Comparison of ENCODE assay signal across 20 cellular contexts in genomic region chr1:87167855-87168630, GRCh38.
DNase-seq lines count a peak whose midpoint lies in the region; FAIRE-seq lines count a peak whose summit lies in the region.
"Had no signal": no experiment of that assay in that cellular context is flagged by ENCODE, and none has a peak within 500 bp of the region (broad histone marks: within the 10 kb centered on the region; RNA-seq: fewer than 3 reads in every experiment).

No MANE protein-coding gene starts in this region.

- H4K8ac ChIP-seq in trophoblast cell (ENCODE audit: low read depth, low read length) = no peak overlapping the region

- H3K18ac ChIP-seq in trophoblast cell (ENCODE audit: low read length) = no peak overlapping the region

- H3K27ac ChIP-seq in cingulate gyrus (ENCODE audit: low read depth, low read length) = peak overlapping the region; percentile 26
- no peak overlapping the region for H3K27ac ChIP-seq in trophoblast cell (ENCODE audit: low read depth, low read length)
- H3K27ac ChIP-seq in small intestine (ENCODE audit: low read depth in 1 of 2, low read length in 1 of 2) = no peak overlapping the region
- H3K27ac ChIP-seq: sigmoid colon, tibial artery had no signal

- no peak overlapping the region for H3K4me3 ChIP-seq in trophoblast cell (ENCODE audit: low read depth, low read length)
- H3K4me3 ChIP-seq in small intestine (ENCODE audit: low read depth in 1 of 2, low read length in 2 of 2) = no peak overlapping the region
- no peak overlapping the region for H3K4me3 ChIP-seq in HAP-1
- H3K4me3 ChIP-seq: breast epithelium, sigmoid colon, tibial artery had no signal

- in situ Hi-C loops in HAP-1 (cut with MboI; ENCODE audit: low sequenced_read_pairs) = no loop called here

- no peak overlapping the region for H3K9ac ChIP-seq in trophoblast cell (ENCODE audit: low read length)

- no peak overlapping the region for H2AFZ ChIP-seq in trophoblast cell (ENCODE audit: insufficient read depth, low read length, poor library complexity)

- H4K12ac ChIP-seq in trophoblast cell (ENCODE audit: low read depth, low read length) = no peak overlapping the region

- no peak overlapping the region for H2AK5ac ChIP-seq in trophoblast cell (ENCODE audit: low read length)

- DNase-seq in DMS 273 (lab: John Stamatoyannopoulos, UW; ENCODE audit: unreplicated experiment) (peak; percentile 6), DMS 273 treated with DMSO at 0.1 percent for 48 hours (lab: John Stamatoyannopoulos, UW) (no peak), NCI-H524 treated with DMSO at 0.1 percent for 48 hours (lab: John Stamatoyannopoulos, UW) (peak; percentile 66), trophoblast cell (no peak), posterior vena cava (ENCODE audit: low spot score) (no peak), small intestine (no peak), HAP-1 (ENCODE audit: low spot score in 2 of 2) (no peak)
- DNase-seq: 8988T; activated CD8-positive, alpha-beta memory T cell treated with anti-CD3 and anti-CD28 coated beads, Interleukin-2, amount 50 U/mL, for 48 hours; activated naive CD4-positive, alpha-beta T cell treated with anti-CD3 and anti-CD28 coated beads, Interleukin-2, amount 50 U/mL, for 16 hours; CD4-positive, alpha-beta T cell; GDM1; HCEC 1CT; NCI-H187 treated with DMSO at 0.1 percent for 48 hours; NCI-H526 treated with DMSO at 0.1 percent for 48 hours; sigmoid colon; stimulated activated CD4-positive, alpha-beta T cell treated with anti-CD3 and anti-CD28 coated beads, Interleukin-2, amount 100 ng/mL, for 48 hours; tibial artery had no signal

- WGBS in trophoblast cell (ENCODE audit: extremely low coverage, insufficient coverage, insufficient read length) = no CpG with 5 or more reads among the region's 8 CpGs
- WGBS in small intestine, 3 donors = 55 to 68% (median 62%) methylated on average over 8 of the region's 8 CpGs

- H3K9me3 ChIP-seq in trophoblast cell (ENCODE audit: insufficient read depth, low read depth, low read length) (peaks cover 1% of the 10 kb centered on the region), small intestine (ENCODE audit: control insufficient read depth, low read depth) (no peaks in the 10 kb centered on the region), HAP-1 (no peaks in the 10 kb centered on the region)
- H3K9me3 ChIP-seq: breast epithelium, sigmoid colon, tibial artery had no signal

- no peaks in the 10 kb centered on the region for H3K36me3 ChIP-seq in trophoblast cell (ENCODE audit: control insufficient read depth in 1 of 2, insufficient read depth in 2 of 2, low read length in 2 of 2)
- no peaks in the 10 kb centered on the region for H3K36me3 ChIP-seq in small intestine (ENCODE audit: control insufficient read depth in 2 of 2, insufficient read depth in 2 of 2, low read length in 2 of 2)
- no peaks in the 10 kb centered on the region for H3K36me3 ChIP-seq in HAP-1 (replicated peaks)
- H3K36me3 ChIP-seq: breast epithelium, sigmoid colon, tibial artery had no signal

- H3K14ac ChIP-seq in trophoblast cell (ENCODE audit: low read length) = peak overlapping the region; percentile 66

- H2BK120ac ChIP-seq in trophoblast cell (ENCODE audit: insufficient read depth, low read length, poor library complexity) = no peak overlapping the region

- no peak overlapping the region for H3K4ac ChIP-seq in trophoblast cell (ENCODE audit: low read depth, low read length)

- H2BK12ac ChIP-seq in trophoblast cell (ENCODE audit: low read length) = peak overlapping the region; percentile 70

- no peak overlapping the region for H3K23ac ChIP-seq in trophoblast cell (ENCODE audit: low read length)

- H3K79me1 ChIP-seq in trophoblast cell (ENCODE audit: low read length) = peaks cover 3% of the 10 kb centered on the region

- FAIRE-seq in small intestine (lab: Jason Lieb, UNC) = no peak

- no peak overlapping the region for H3K4me2 ChIP-seq in trophoblast cell (ENCODE audit: low read length)

- intact Hi-C loops in posterior vena cava (cut with DNase I) = no loop called here

- H3K4me1 ChIP-seq in trophoblast cell (ENCODE audit: control insufficient read depth in 1 of 2, insufficient read depth in 2 of 2, low read length in 2 of 2) (peaks cover 6 to 7% of the 10 kb centered on the region in 2 experiments), small intestine (ENCODE audit: control insufficient read depth in 2 of 2, insufficient read depth in 1 of 2, low read depth in 1 of 2, low read length in 1 of 2) (no peaks in the 10 kb centered on the region), HAP-1 (no peaks in the 10 kb centered on the region; the same call in 1 of the 2 replicates)
- H3K4me1 ChIP-seq: breast epithelium had no signal

- H2BK5ac ChIP-seq in trophoblast cell (ENCODE audit: low read depth, low read length, poor library complexity) = no peak overlapping the region

- H3K27me3 ChIP-seq in trophoblast cell (ENCODE audit: insufficient read depth, low read length) (no peaks in the 10 kb centered on the region), small intestine (ENCODE audit: control insufficient read depth in 2 of 2, insufficient read depth in 2 of 2, low read length in 2 of 2) (no peaks in the 10 kb centered on the region), HAP-1 (ENCODE audit: low read depth) (no peaks in the 10 kb centered on the region; the same call in 1 of the 2 replicates)
- H3K27me3 ChIP-seq: breast epithelium, sigmoid colon, tibial artery had no signal

- peak overlapping the region; percentile 18 for H4K91ac ChIP-seq in trophoblast cell (ENCODE audit: low read depth, low read length)

- H3K79me2 ChIP-seq in trophoblast cell (ENCODE audit: control insufficient read depth, insufficient read depth, low read length, poor library complexity) = no peaks in the 10 kb centered on the region

Comparison
In these comparisons a context has a peak if more than half of its experiments do, and no peak if none do; other contexts are left out.
1. DNase-seq: peak in DMS 273 (single experiment) and NCI-H524 treated with DMSO at 0.1 percent for 48 hours (single experiment); none in DMS 273 treated with DMSO at 0.1 percent for 48 hours (single experiment), trophoblast cell (0 of 2), posterior vena cava (single experiment), small intestine (single experiment) and HAP-1 (0 of 2).